In genomic region chr18:2805970-2806943, GRCh38 we compare ENCODE assay signal across 14 cellular contexts. TPM values are rescaled to one million over a fixed set of nuclear protein-coding genes. Genes with fewer than 3 reads are reported as not detected.
A peak's percentile ranks its signal among the peaks of the same experiment; 100 is the strongest.
DNase-seq lines count a peak whose midpoint lies in the region; ATAC-seq and TF ChIP-seq lines count a peak whose summit lies in the region.
"Had no signal": no experiment of that assay in that cellular context is flagged by ENCODE, and none has a peak within 500 bp of the region (broad histone marks: within the 10 kb centered on the region; RNA-seq: fewer than 3 reads in every experiment).

No MANE protein-coding gene starts in this region.

- H3K4me3 ChIP-seq in dorsolateral prefrontal cortex, result no peak overlapping the region

- H3K9me3 Mint-ChIP-seq in HFFc6 (peaks cover 13% of the 10 kb centered on the region), nephron (peaks cover 13% of the 10 kb centered on the region)

- H3K36me3 Mint-ChIP-seq in HFFc6 (ENCODE audit: low read depth) (peaks cover 11% of the 10 kb centered on the region), nephron (ENCODE audit: low read depth) (peaks cover 21% of the 10 kb centered on the region)

- TF ChIP-seq CTCF in HFFc6 (IDR thresholded peaks at IDR 0.05) (no peak), nephron (IDR thresholded peaks at IDR 0.05; ENCODE audit: unreplicated experiment in 3 of 3) (no peak), dorsolateral prefrontal cortex (IDR thresholded peaks at IDR 0.05 in 54 of 56, conservative IDR thresholded peaks at IDR 0.05 in 2 of 56; ENCODE audit: low read depth in 1 of 56, partially characterized antibody in 56 of 56) (no peak)

- DNase-seq in D341Med (ENCODE audit: low spot score) (peak; percentile 39), HFFc6 (peak; percentile 31), brain pericyte (ENCODE audit: low read depth, low spot score) (peak; percentile 53), COLO829 (ENCODE audit: low spot score) (no peak), dorsolateral prefrontal cortex (no peak), Ammon's horn (ENCODE audit: low spot score) (no peak)
- DNase-seq: NCI-H510A treated with DMSO at 0.1 percent for 48 hours; occipital lobe; SIG-M5; stimulated activated CD4-positive, alpha-beta T cell treated with anti-CD3 and anti-CD28 coated beads, Interleukin-2, amount 100 ng/mL, for 48 hours; stimulated activated naive CD8-positive, alpha-beta T cell treated with anti-CD3 and anti-CD28 coated beads, Interleukin-15, amount 100 ng/mL, for 72 hours had no signal

- ATAC-seq in GM18861 (IDR thresholded peaks at IDR 0.05; ENCODE audit: unreplicated experiment), result no peak
- ATAC-seq: stimulated activated naive CD8-positive, alpha-beta T cell treated with anti-CD3 and anti-CD28 coated beads, Interleukin-15, amount 100 ng/mL, for 72 hours had no signal

- no peak overlapping the region for H3K4me3 Mint-ChIP-seq in HFFc6
- no peak overlapping the region for H3K4me3 Mint-ChIP-seq in nephron
- H3K4me3 Mint-ChIP-seq: stimulated activated naive CD8-positive, alpha-beta T cell treated with anti-CD3 and anti-CD28 coated beads, Interleukin-15, amount 100 ng/mL, for 72 hours had no signal

- intact Hi-C loops in dorsolateral prefrontal cortex (cut with DNase I), result no loop called here

- H3K27ac Mint-ChIP-seq in HFFc6 (peak overlapping the region; percentile 73), nephron (peak overlapping the region in 2 of 3 experiments; percentile 4 to 19)

- peak overlapping the region in 1 of 59 donors; percentile 11 for H3K27ac ChIP-seq in dorsolateral prefrontal cortex
- H3K27ac ChIP-seq: HL-60 had no signal

- no peaks in the 10 kb centered on the region for H3K27me3 ChIP-seq in dorsolateral prefrontal cortex

- H3K4me1 Mint-ChIP-seq in HFFc6 (ENCODE audit: low read depth) (peaks cover 16% of the 10 kb centered on the region), nephron (no peaks in the 10 kb centered on the region)
- H3K4me1 Mint-ChIP-seq: stimulated activated naive CD8-positive, alpha-beta T cell treated with anti-CD3 and anti-CD28 coated beads, Interleukin-15, amount 100 ng/mL, for 72 hours had no signal

- H3K27me3 Mint-ChIP-seq in HFFc6 (ENCODE audit: insufficient read depth) (no peaks in the 10 kb centered on the region; the same call in 1 of the 2 replicates), nephron (ENCODE audit: low read depth) (no peaks in the 10 kb centered on the region)
- H3K27me3 Mint-ChIP-seq: stimulated activated naive CD8-positive, alpha-beta T cell treated with anti-CD3 and anti-CD28 coated beads, Interleukin-15, amount 100 ng/mL, for 72 hours had no signal

RNA-seq across cellular contexts. Expression of gene EMILIN2, which starts 40.5 kb away (rescaled TPM):
- total RNA-seq in HFFc6 (2021; fragmentation: NEBNext Ultra II Directional; extraction: Animal tissue kit (Norgen Biotek cat#: 25700)), result 10 to 100 TPM in 1 of 6 experiments, 1 to 10 TPM in 5; 5.9 to 10.6 (median 8.2) TPM
- total RNA-seq in dorsolateral prefrontal cortex, result 1 to 10 TPM; 1.2 to 9.5 (median 2.9) TPM

Comparison
In these comparisons a context has a peak if more than half of its experiments do, and no peak if none do; other contexts are left out.
1. DNase-seq: peak in D341Med (single experiment), HFFc6 (single experiment) and brain pericyte (single experiment); none in COLO829 (single experiment), dorsolateral prefrontal cortex (0 of 10) and Ammon's horn (single experiment).